In genomic region chr2:129467012-129467779, GRCh38 we compare ENCODE assay signal across 28 cellular contexts.
DNase-seq lines count a peak whose midpoint lies in the region; FAIRE-seq and TF ChIP-seq lines count a peak whose summit lies in the region.
"Had no signal": no experiment of that assay in that cellular context is flagged by ENCODE, and none has a peak within 500 bp of the region (broad histone marks: within the 10 kb centered on the region; RNA-seq: fewer than 3 reads in every experiment).

No MANE protein-coding gene starts in this region.

- H3K27ac Mint-ChIP-seq in osteocyte (ENCODE audit: unreplicated experiment): no peak overlapping the region
- H3K27ac Mint-ChIP-seq: CD4-positive, alpha-beta memory T cell; CD4-positive, CD25-positive, alpha-beta regulatory T cell; CD8-positive, alpha-beta memory T cell had no signal

- no peaks in the 10 kb centered on the region for H3K9me3 ChIP-seq in OCI-LY3 (ENCODE audit: insufficient read depth, low read length)
- peaks cover 0 to 10% of the 10 kb centered on the region in 2 experiments; a peak in 1 of 4 replicates for H3K9me3 ChIP-seq in H1 (ENCODE audit: insufficient read depth in 2 of 2, low read depth in 1 of 2, low read length in 1 of 2)
- H3K9me3 ChIP-seq: BE2C had no signal

- no peak overlapping the region for H3K23ac ChIP-seq in H1 (ENCODE audit: insufficient read length)

- TF ChIP-seq RAD21 in H1 (IDR thresholded peaks at IDR 0.05 in 1 of 2, conservative IDR thresholded peaks at IDR 0.05 in 1 of 2; ENCODE audit: low read depth in 2 of 2, low read length in 2 of 2): no peak

- no peaks in the 10 kb centered on the region for H3K23me2 ChIP-seq in H1 (ENCODE audit: low read depth, low read length)

- H3K36me3 ChIP-seq in OCI-LY3 (replicated peaks; ENCODE audit: low read depth, low read length) (peaks cover 3% of the 10 kb centered on the region), H1 (ENCODE audit: control insufficient read depth in 2 of 4, insufficient read depth in 4 of 4, low read length in 3 of 4) (no peaks in the 10 kb centered on the region)
- H3K36me3 ChIP-seq: BE2C, BLaER1 had no signal

- H3K79me1 ChIP-seq in H1 (ENCODE audit: low read depth, low read length): no peaks in the 10 kb centered on the region

- peaks cover 27% of the 10 kb centered on the region for H3K4me1 ChIP-seq in OCI-LY3 (ENCODE audit: low read length)
- H3K4me1 ChIP-seq in H1 (replicated peaks in 1 of 4; ENCODE audit: control insufficient read depth in 3 of 4, insufficient read depth in 4 of 4, low read length in 3 of 4): no peaks in the 10 kb centered on the region
- H3K4me1 ChIP-seq: BE2C had no signal

- H3K56ac ChIP-seq in H1 (replicated peaks; ENCODE audit: insufficient read length, low read depth, low read length): no peak overlapping the region

- FAIRE-seq in H1 (lab: Jason Lieb, UNC): no peak
- FAIRE-seq: A204.1, GM12878, GM12892, GM18507 had no signal

- no peak overlapping the region for H3K14ac ChIP-seq in H1 (ENCODE audit: insufficient read length)

- DNase-seq in H1 (ENCODE audit: low read depth in 1 of 2, low spot score in 2 of 2): no peak
- DNase-seq in iPS-NIHi7 (ENCODE audit: extremely low spot score): peak; percentile 4
- peak; percentile 60 for DNase-seq in osteocyte (ENCODE audit: extremely low spot score, unreplicated experiment)
- no peak for DNase-seq in NOMO-1 treated with dmso at 0.1 percent for 144 hours (lab: John Stamatoyannopoulos, UW; ENCODE audit: unreplicated experiment)
- DNase-seq in NCI-H1694 treated with DMSO at 0.1 percent for 48 hours (lab: John Stamatoyannopoulos, UW): no peak
- no peak for DNase-seq in HuH-7 (ENCODE audit: low spot score)
- DNase-seq: 8988T; ACHN; BE2C; C1 segment of cervical spinal cord; CD4-positive, alpha-beta memory T cell; CD4-positive, CD25-positive, alpha-beta regulatory T cell; CD8-positive, alpha-beta memory T cell; COR-L47; DMS 273 treated with DMSO at 0.1 percent for 48 hours; DMS153; DMS53; DMS79; DND-41; EL; GDM1 had no signal

- H3K27me3 ChIP-seq in OCI-LY3 (ENCODE audit: low read depth, low read length) (no peaks in the 10 kb centered on the region), H1 (replicated peaks in 1 of 4; ENCODE audit: control insufficient read depth in 3 of 4, extremely low read depth in 1 of 4, insufficient read depth in 3 of 4, low read length in 3 of 4) (no peaks in the 10 kb centered on the region)
- H3K27me3 ChIP-seq: BE2C, BLaER1 had no signal

- H4K5ac ChIP-seq in H1 (ENCODE audit: insufficient read length, low read depth, low read length): no peak overlapping the region

- no peak for TF ChIP-seq POLR2A in H1 (IDR thresholded peaks at IDR 0.05; ENCODE audit: control extremely low read depth in 1 of 2, low read depth in 2 of 2, low read length in 2 of 2)

- no peak overlapping the region for H2BK20ac ChIP-seq in H1 (ENCODE audit: low read length)

- peak overlapping the region; percentile 86; the same call in 1 of the 2 replicates for H4K8ac ChIP-seq in H1 (ENCODE audit: extremely low read depth, insufficient read depth, low read length)

- no peak overlapping the region for H2BK120ac ChIP-seq in H1 (replicated peaks; ENCODE audit: low read depth, low read length)

- H3K4ac ChIP-seq in H1 (replicated peaks; ENCODE audit: insufficient read length, low read depth, low read length): no peak overlapping the region

- POLR2A ChIA-PET in H1 (lab: Charles Lee; ENCODE audit: partially characterized antibody): no interaction called here

- WGBS in H1 (ENCODE audit: extremely low coverage in 1 of 2, insufficient coverage in 1 of 2, insufficient read length in 1 of 2, insufficient replicate concordance in 2 of 2, low coverage in 1 of 2, low lambda C conversion rate in 2 of 2, missing lambda C conversion rate in 1 of 2), 2 experiments: 90% methylated on average over 11 of the region's 11 CpGs; no CpG with 5 or more reads in 1 of the 2 experiments

- no peak overlapping the region for H2BK5ac ChIP-seq in H1 (ENCODE audit: low read depth, low read length)

- H4K91ac ChIP-seq in H1 (replicated peaks; ENCODE audit: insufficient read length, low read length): no peak overlapping the region

- no peaks in the 10 kb centered on the region for H3K4me1 Mint-ChIP-seq in osteocyte (ENCODE audit: unreplicated experiment)
- H3K4me1 Mint-ChIP-seq: CD4-positive, alpha-beta memory T cell; CD4-positive, CD25-positive, alpha-beta regulatory T cell; CD8-positive, alpha-beta memory T cell had no signal

- H3K9ac ChIP-seq in OCI-LY3 (ENCODE audit: low read length) (no peak overlapping the region), H1 (replicated peaks in 1 of 4; ENCODE audit: extremely low read depth in 1 of 4, low read depth in 3 of 4, low read length in 3 of 4) (no peak overlapping the region)
- H3K9ac ChIP-seq: BLaER1 had no signal

- H2AFZ ChIP-seq in OCI-LY3 (ENCODE audit: low read depth, low read length): no peak overlapping the region
- no peak overlapping the region; the same call in 1 of the 2 replicates for H2AFZ ChIP-seq in H1 (ENCODE audit: low read length)

- no peaks in the 10 kb centered on the region for H3K79me2 ChIP-seq in OCI-LY3 (ENCODE audit: low read length)
- H3K79me2 ChIP-seq in H1 (ENCODE audit: control insufficient read depth in 1 of 2, insufficient read depth in 2 of 2, low read length in 2 of 2): no peaks in the 10 kb centered on the region

- CTCF ChIA-PET in H1 (lab: Charles Lee; ENCODE audit: partially characterized antibody): interaction anchor here (1.2 kb wide), 1 partner anchor 14 kb away, joined by 3 read pairs; no protein-coding TSS in a partner anchor

- TF ChIP-seq CTCF in OCI-LY3 (IDR thresholded peaks at IDR 0.05; ENCODE audit: low read depth, low read length) (no peak), H1 (IDR thresholded peaks at IDR 0.05; ENCODE audit: control extremely low read depth in 1 of 3, insufficient read depth in 1 of 3, low read depth in 1 of 3, low read length in 3 of 3) (no peak), osteocyte (IDR thresholded peaks at IDR 0.05) (no peak)

- H3K4me3 ChIP-seq in OCI-LY3 (ENCODE audit: low read length) (no peak overlapping the region), H1 (ENCODE audit: extremely low read depth in 1 of 4, insufficient read depth in 2 of 4, low read depth in 3 of 4, low read length in 4 of 4) (no peak overlapping the region)
- H3K4me3 ChIP-seq: BLaER1, GM12878 had no signal

- no peak for TF ChIP-seq EP300 in H1 (IDR thresholded peaks at IDR 0.05; ENCODE audit: borderline replicate concordance in 1 of 2, low read depth in 2 of 2, low read length in 2 of 2)

- H3K18ac ChIP-seq in H1 (ENCODE audit: extremely low read depth, low read length): no peak overlapping the region

- no peak overlapping the region for H2BK12ac ChIP-seq in H1 (ENCODE audit: low read depth, low read length)

- no peak overlapping the region for H3K27ac ChIP-seq in OCI-LY3 (ENCODE audit: low read length)
- no peak overlapping the region for H3K27ac ChIP-seq in H1 (ENCODE audit: low read depth, low read length)
- H3K27ac ChIP-seq: BLaER1 had no signal

- H3K27me3 Mint-ChIP-seq in osteocyte (ENCODE audit: unreplicated experiment): no peaks in the 10 kb centered on the region
- H3K27me3 Mint-ChIP-seq: CD4-positive, alpha-beta memory T cell; CD4-positive, CD25-positive, alpha-beta regulatory T cell; CD8-positive, alpha-beta memory T cell had no signal

- H3K4me3 Mint-ChIP-seq in osteocyte (ENCODE audit: unreplicated experiment): no peak overlapping the region
- H3K4me3 Mint-ChIP-seq: CD14-positive monocyte; CD4-positive, alpha-beta memory T cell; CD4-positive, CD25-positive, alpha-beta regulatory T cell; CD8-positive, alpha-beta memory T cell had no signal

- H3K4me2 ChIP-seq in OCI-LY3 (ENCODE audit: low read length): peak overlapping the region; percentile 21
- H3K4me2 ChIP-seq in H1 (ENCODE audit: insufficient read depth in 1 of 2, low read depth in 2 of 2, low read length in 2 of 2): no peak overlapping the region
- H3K4me2 ChIP-seq: BLaER1 had no signal

- H3K36me3 Mint-ChIP-seq in osteocyte (ENCODE audit: unreplicated experiment): no peaks in the 10 kb centered on the region
- H3K36me3 Mint-ChIP-seq: CD14-positive monocyte; CD4-positive, alpha-beta memory T cell; CD4-positive, CD25-positive, alpha-beta regulatory T cell; CD8-positive, alpha-beta memory T cell had no signal

- no peak overlapping the region for H2AK5ac ChIP-seq in H1 (ENCODE audit: low read depth, low read length)

- no peak overlapping the region for H2BK15ac ChIP-seq in H1 (ENCODE audit: low read length)

- H4K20me1 ChIP-seq in OCI-LY3 (ENCODE audit: insufficient read depth, low read length) (no peaks in the 10 kb centered on the region), H1 (replicated peaks in 1 of 2; ENCODE audit: control insufficient read depth in 1 of 2, insufficient read depth in 2 of 2, low read length in 2 of 2) (no peaks in the 10 kb centered on the region)
- H4K20me1 ChIP-seq: BLaER1 had no signal

- peaks cover 26% of the 10 kb centered on the region for H3K9me3 Mint-ChIP-seq in osteocyte (ENCODE audit: unreplicated experiment)

TF ChIP-seq in H1, 55 proteins besides CTCF, POLR2A, EP300 and RAD21 (continues in another document):
- no peak for TF ChIP-seq EGR1 (IDR thresholded peaks at IDR 0.05; ENCODE audit: borderline replicate concordance, low read depth, low read length)
- TF ChIP-seq SP4 (IDR thresholded peaks at IDR 0.05; ENCODE audit: low read length): no peak
- TF ChIP-seq CHD2 (IDR thresholded peaks at IDR 0.05; ENCODE audit: low read length): no peak
- TF ChIP-seq ASH2L (IDR thresholded peaks at IDR 0.05; ENCODE audit: low read length): no peak
- TF ChIP-seq RFX5 (IDR thresholded peaks at IDR 0.05; ENCODE audit: borderline replicate concordance, low read depth, low read length): no peak
- TF ChIP-seq CTBP2 (IDR thresholded peaks at IDR 0.05; ENCODE audit: borderline replicate concordance, insufficient read depth, insufficient read length, low read length): no peak
- TF ChIP-seq E2F6 (IDR thresholded peaks at IDR 0.05): no peak
- TF ChIP-seq TCF12 (IDR thresholded peaks at IDR 0.05; ENCODE audit: low read depth, low read length): no peak
- TF ChIP-seq, protein P1, sequence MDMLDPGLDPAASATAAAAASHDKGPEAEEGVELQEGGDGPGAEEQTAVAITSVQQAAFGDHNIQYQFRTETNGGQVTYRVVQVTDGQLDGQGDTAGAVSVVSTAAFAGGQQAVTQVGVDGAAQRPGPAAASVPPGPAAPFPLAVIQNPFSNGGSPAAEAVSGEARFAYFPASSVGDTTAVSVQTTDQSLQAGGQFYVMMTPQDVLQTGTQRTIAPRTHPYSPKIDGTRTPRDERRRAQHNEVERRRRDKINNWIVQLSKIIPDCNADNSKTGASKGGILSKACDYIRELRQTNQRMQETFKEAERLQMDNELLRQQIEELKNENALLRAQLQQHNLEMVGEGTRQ (IDR thresholded peaks at IDR 0.05; ENCODE audit: low read length): no peak
- TF ChIP-seq SUZ12 (IDR thresholded peaks at IDR 0.05; ENCODE audit: low read length): no peak
- TF ChIP-seq RXRA (IDR thresholded peaks at IDR 0.05; ENCODE audit: insufficient read depth, low read depth, low read length): no peak

Comparison
In these comparisons a context has a peak if more than half of its experiments do, and no peak if none do; other contexts are left out.
1. DNase-seq: peak in iPS-NIHi7 (single experiment) and osteocyte (single experiment); none in H1 (0 of 2), NOMO-1 treated with dmso at 0.1 percent for 144 hours (single experiment), NCI-H1694 treated with DMSO at 0.1 percent for 48 hours (single experiment) and HuH-7 (single experiment).